In the genomic region with DNA sequence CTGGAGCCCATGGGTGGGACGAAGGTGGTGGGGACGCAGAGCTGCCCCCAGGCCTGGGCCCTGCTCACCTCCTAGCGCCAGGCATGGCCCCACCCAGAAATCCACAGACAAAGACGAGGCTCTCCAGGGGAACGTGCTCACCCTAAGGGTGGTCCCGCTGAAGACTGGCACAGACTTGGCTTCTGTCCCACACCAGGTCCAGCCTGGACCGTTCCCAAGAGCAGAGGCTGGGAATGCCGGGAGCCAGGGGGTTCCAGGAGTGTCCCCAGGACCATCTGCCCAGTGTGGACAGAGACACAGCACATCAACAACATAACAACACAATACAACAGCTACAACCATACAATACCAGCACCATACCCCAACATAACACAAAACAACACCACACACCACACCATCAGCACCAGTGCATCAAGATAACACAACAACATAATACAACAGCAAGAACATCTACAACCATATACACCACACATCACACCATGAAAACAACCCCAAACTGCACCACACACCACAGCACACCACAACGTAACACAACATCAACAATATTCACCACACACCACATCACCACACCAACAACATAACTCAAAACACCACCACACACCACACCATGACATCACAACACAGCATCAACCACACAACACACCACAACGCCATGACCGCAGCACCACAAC, we compare ENCODE assay signal across 14 cellular contexts.
"Had no signal": no experiment of that assay in that cellular context is flagged by ENCODE, and none has a peak within 500 bp of the region (broad histone marks: within the 10 kb centered on the region; RNA-seq: fewer than 3 reads in every experiment).

No MANE protein-coding gene starts in this region.

- H3K9me3 ChIP-seq: colonic mucosa, esophagus squamous epithelium, left lung, sigmoid colon, stomach, thoracic aorta had no signal

- H3K9me3 Mint-ChIP-seq: activated CD4-positive, alpha-beta T cell treated with anti-CD3 and anti-CD28 coated beads, Interleukin-2, amount 10 ng/mL, durations not matched to agents 7 days and 5 days; activated naive CD4-positive, alpha-beta T cell treated with anti-CD3 and anti-CD28 coated beads, Interleukin-2, amount 50 U/mL, for 72 hours; naive thymus-derived CD8-positive, alpha-beta T cell; T-helper 1 cell treated with Interleukin-12 subunit alpha and Interleukin-12 subunit beta and Interleukin-4 antibody, amounts not matched to agents 30 μg/mL and 1 μg/mL, for 36 hours had no signal

- H3K27me3 ChIP-seq: colonic mucosa, hepatocyte had no signal

- H3K4me1 Mint-ChIP-seq: activated CD4-positive, alpha-beta T cell treated with anti-CD3 and anti-CD28 coated beads, Interleukin-2, amount 10 ng/mL, durations not matched to agents 7 days and 5 days had no signal

- H3K27ac Mint-ChIP-seq: activated CD4-positive, alpha-beta T cell treated with anti-CD3 and anti-CD28 coated beads, Interleukin-2, amount 10 ng/mL, durations not matched to agents 7 days and 5 days; activated naive CD4-positive, alpha-beta T cell treated with anti-CD3 and anti-CD28 coated beads, Interleukin-2, amount 50 U/mL, for 72 hours; naive thymus-derived CD8-positive, alpha-beta T cell; T-helper 1 cell treated with Interleukin-12 subunit alpha and Interleukin-12 subunit beta and Interleukin-4 antibody, amounts not matched to agents 30 μg/mL and 1 μg/mL, for 36 hours had no signal

- H3K4me3 Mint-ChIP-seq: activated CD4-positive, alpha-beta T cell treated with anti-CD3 and anti-CD28 coated beads, Interleukin-2, amount 10 ng/mL, durations not matched to agents 7 days and 5 days; naive thymus-derived CD8-positive, alpha-beta T cell; T-helper 1 cell treated with Interleukin-12 subunit alpha and Interleukin-12 subunit beta and Interleukin-4 antibody, amounts not matched to agents 30 μg/mL and 1 μg/mL, for 36 hours had no signal

- H3K36me3 Mint-ChIP-seq: activated naive CD4-positive, alpha-beta T cell treated with anti-CD3 and anti-CD28 coated beads, Interleukin-2, amount 50 U/mL, for 72 hours; naive thymus-derived CD8-positive, alpha-beta T cell had no signal

- H3K36me3 ChIP-seq: colonic mucosa, esophagus squamous epithelium, left lung, sigmoid colon, stomach, thoracic aorta had no signal

- H3K4me1 ChIP-seq: colonic mucosa, esophagus squamous epithelium, left lung, sigmoid colon, stomach had no signal

- H3K4me3 ChIP-seq: colonic mucosa, esophagus squamous epithelium, hepatocyte, left lung, sigmoid colon, stomach, thoracic aorta had no signal

- ATAC-seq: left lung; naive thymus-derived CD8-positive, alpha-beta T cell had no signal

- H3K27ac ChIP-seq: colonic mucosa, esophagus squamous epithelium, hepatocyte, left lung, sigmoid colon, stomach, thoracic aorta had no signal

- H3K27me3 Mint-ChIP-seq: activated CD4-positive, alpha-beta T cell treated with anti-CD3 and anti-CD28 coated beads, Interleukin-2, amount 10 ng/mL, durations not matched to agents 7 days and 5 days had no signal

- DNase-seq: activated CD4-positive, alpha-beta T cell treated with anti-CD3 and anti-CD28 coated beads, Interleukin-2, amount 10 ng/mL, durations not matched to agents 7 days and 5 days; activated T-cell treated with anti-CD3 and anti-CD28 coated beads, Interleukin-2, amount 50 U/mL, for 48 hours; central memory CD4-positive, alpha-beta T cell; esophagus squamous epithelium; sigmoid colon; stimulated activated CD4-positive, alpha-beta T cell treated with anti-CD3 and anti-CD28 coated beads, Interleukin-1b, Interleukin-23, amount 100 ng/mL, for 48 hours; stomach had no signal
